In the genomic region with DNA sequence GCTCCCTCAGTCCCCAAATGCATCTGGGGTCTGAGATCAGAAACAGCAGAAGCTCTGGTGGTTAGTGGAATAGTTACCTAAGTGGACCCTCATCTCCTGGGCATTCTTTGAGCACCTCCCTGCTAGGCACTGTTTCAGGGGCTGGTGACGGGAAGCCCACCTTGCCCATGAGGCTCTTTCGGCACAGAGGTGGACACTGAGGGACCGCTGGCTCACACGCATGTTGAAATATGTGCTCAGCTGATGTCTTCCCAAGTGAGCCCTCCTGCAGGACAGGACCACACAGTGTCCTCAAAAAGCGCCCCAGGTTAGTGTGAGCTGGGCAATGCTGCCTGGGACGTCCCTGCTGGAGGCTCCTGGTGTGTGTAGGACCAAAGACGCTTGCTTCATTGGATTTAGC, we compare ENCODE assay signal across 31 cellular contexts.
"Had no signal": no experiment of that assay in that cellular context is flagged by ENCODE, and none has a peak within 500 bp of the region (broad histone marks: within the 10 kb centered on the region; RNA-seq: fewer than 3 reads in every experiment).

No MANE protein-coding gene starts in this region.

- FAIRE-seq: small intestine, urothelium cell line had no signal

- H3K4me3 ChIP-seq: neural progenitor cell, ovary, psoas muscle, right lobe of liver, sigmoid colon, suprapubic skin, testis, tibial artery, transverse colon, upper lobe of left lung, vagina had no signal

- H3K4me1 ChIP-seq: parathyroid adenoma, psoas muscle, right lobe of liver, suprapubic skin, testis, tibial artery, upper lobe of left lung had no signal

- DNase-seq: naive thymus-derived CD4-positive, alpha-beta T cell; natural killer cell; nucleus accumbens; ovary; posterior cingulate gyrus; psoas muscle; right cardiac atrium; right lobe of liver; sigmoid colon; small intestine; stimulated activated CD4-positive, alpha-beta T cell treated with anti-CD3 and anti-CD28 coated beads, Interleukin-15, amount 100 ng/mL, for 24 hours; stimulated activated CD4-positive, alpha-beta T cell treated with anti-CD3 and anti-CD28 coated beads, Interleukin-4, amount 100 ng/mL, for 1 hour; stimulated activated CD4-positive, alpha-beta T cell treated with anti-CD3 and anti-CD28 coated beads, Interleukin-4, amount 100 ng/mL, for 4 hours; stimulated activated CD8-positive, alpha-beta memory T cell treated with anti-CD3 and anti-CD28 coated beads, Interleukin-4, amount 100 ng/mL, for 48 hours; stimulated activated naive CD4-positive, alpha-beta T cell; stimulated activated naive CD8-positive, alpha-beta T cell treated with anti-CD3 and anti-CD28 coated beads, Interleukin-15, amount 100 ng/mL, for 72 hours; stimulated activated naive CD8-positive, alpha-beta T cell treated with anti-CD3 and anti-CD28 coated beads, Interleukin-15, Interleukin-2, amounts not matched to agents 100 U/mL and 50 U/mL, for 24 hours; substantia nigra; testis; tibial artery; transverse colon; upper lobe of left lung had no signal

- H3K4me3 Mint-ChIP-seq: naive thymus-derived CD4-positive, alpha-beta T cell; natural killer cell; nephron; neural progenitor cell; stimulated activated memory B cell treated with anti-CD40 and anti-IgM and Interleukin-4, amounts not matched to agents 10 μg/mL and 1 μg/mL and 100 μg/mL, for 72 hours; stimulated activated naive CD8-positive, alpha-beta T cell treated with anti-CD3 and anti-CD28 coated beads, Interleukin-15, amount 100 ng/mL, for 72 hours had no signal

- H2AFZ ChIP-seq: neural progenitor cell, parathyroid adenoma had no signal

- H3K27ac Mint-ChIP-seq: naive thymus-derived CD4-positive, alpha-beta T cell; natural killer cell; nephron; neural progenitor cell; progenitor cell of endocrine pancreas; stimulated activated memory B cell treated with anti-CD40 and anti-IgM and Interleukin-4, amounts not matched to agents 10 μg/mL and 1 μg/mL and 100 μg/mL, for 72 hours; stimulated activated naive CD8-positive, alpha-beta T cell treated with anti-CD3 and anti-CD28 coated beads, Interleukin-15, amount 100 ng/mL, for 72 hours had no signal

- H3K36me3 Mint-ChIP-seq: naive thymus-derived CD4-positive, alpha-beta T cell; natural killer cell; neural progenitor cell; stimulated activated memory B cell treated with anti-CD40 and anti-IgM and Interleukin-4, amounts not matched to agents 10 μg/mL and 1 μg/mL and 100 μg/mL, for 72 hours had no signal

- H3K9ac ChIP-seq: neural progenitor cell, parathyroid adenoma had no signal

- H3K27ac ChIP-seq: neural progenitor cell, neutrophil, ovary, parathyroid adenoma, psoas muscle, right lobe of liver, sigmoid colon, suprapubic skin, testis, tibial artery, transverse colon, upper lobe of left lung, vagina had no signal

- H3K9me3 ChIP-seq: neutrophil, ovary, psoas muscle, right lobe of liver, sigmoid colon, suprapubic skin, testis, tibial artery, upper lobe of left lung, vagina had no signal

- ATAC-seq: naive thymus-derived CD4-positive, alpha-beta T cell; natural killer cell; psoas muscle; right cardiac atrium; right lobe of liver; stimulated activated memory B cell treated with anti-CD40 and anti-IgM and Interleukin-4, amounts not matched to agents 10 μg/mL and 1 μg/mL and 100 μg/mL, for 72 hours; stimulated activated naive CD8-positive, alpha-beta T cell treated with anti-CD3 and anti-CD28 coated beads, Interleukin-15, amount 100 ng/mL, for 72 hours; stimulated activated naive CD8-positive, alpha-beta T cell treated with anti-CD3 and anti-CD28 coated beads, Interleukin-15, Interleukin-2, amounts not matched to agents 100 U/mL and 50 U/mL, for 24 hours had no signal

- H3K4me2 ChIP-seq: neural progenitor cell had no signal

- H3K36me3 ChIP-seq: neural progenitor cell, neutrophil, ovary, right lobe of liver, sigmoid colon, suprapubic skin, tibial artery, transverse colon, upper lobe of left lung, vagina had no signal

- H3K27me3 ChIP-seq: neural progenitor cell, neutrophil, ovary, right lobe of liver, testis, upper lobe of left lung, vagina had no signal

- H3K9me3 Mint-ChIP-seq: natural killer cell; nephron; neural progenitor cell; stimulated activated memory B cell treated with anti-CD40 and anti-IgM and Interleukin-4, amounts not matched to agents 10 μg/mL and 1 μg/mL and 100 μg/mL, for 72 hours; stimulated activated naive CD8-positive, alpha-beta T cell treated with anti-CD3 and anti-CD28 coated beads, Interleukin-15, amount 100 ng/mL, for 72 hours had no signal

- H3K4me1 Mint-ChIP-seq: nephron had no signal

- H3K79me2 ChIP-seq: parathyroid adenoma had no signal
